1 cellular context compared by ENCODE assay signal in genomic region chr15:52179278-52180195, GRCh38.
TF ChIP-seq lines count a peak whose summit lies in the region.

No MANE protein-coding gene starts in this region.

TF ChIP-seq in K562, 482 proteins besides CTCF, POLR2A, EP300 and RAD21 (continued from another document and continues in another):
- TF ChIP-seq, protein P1, sequence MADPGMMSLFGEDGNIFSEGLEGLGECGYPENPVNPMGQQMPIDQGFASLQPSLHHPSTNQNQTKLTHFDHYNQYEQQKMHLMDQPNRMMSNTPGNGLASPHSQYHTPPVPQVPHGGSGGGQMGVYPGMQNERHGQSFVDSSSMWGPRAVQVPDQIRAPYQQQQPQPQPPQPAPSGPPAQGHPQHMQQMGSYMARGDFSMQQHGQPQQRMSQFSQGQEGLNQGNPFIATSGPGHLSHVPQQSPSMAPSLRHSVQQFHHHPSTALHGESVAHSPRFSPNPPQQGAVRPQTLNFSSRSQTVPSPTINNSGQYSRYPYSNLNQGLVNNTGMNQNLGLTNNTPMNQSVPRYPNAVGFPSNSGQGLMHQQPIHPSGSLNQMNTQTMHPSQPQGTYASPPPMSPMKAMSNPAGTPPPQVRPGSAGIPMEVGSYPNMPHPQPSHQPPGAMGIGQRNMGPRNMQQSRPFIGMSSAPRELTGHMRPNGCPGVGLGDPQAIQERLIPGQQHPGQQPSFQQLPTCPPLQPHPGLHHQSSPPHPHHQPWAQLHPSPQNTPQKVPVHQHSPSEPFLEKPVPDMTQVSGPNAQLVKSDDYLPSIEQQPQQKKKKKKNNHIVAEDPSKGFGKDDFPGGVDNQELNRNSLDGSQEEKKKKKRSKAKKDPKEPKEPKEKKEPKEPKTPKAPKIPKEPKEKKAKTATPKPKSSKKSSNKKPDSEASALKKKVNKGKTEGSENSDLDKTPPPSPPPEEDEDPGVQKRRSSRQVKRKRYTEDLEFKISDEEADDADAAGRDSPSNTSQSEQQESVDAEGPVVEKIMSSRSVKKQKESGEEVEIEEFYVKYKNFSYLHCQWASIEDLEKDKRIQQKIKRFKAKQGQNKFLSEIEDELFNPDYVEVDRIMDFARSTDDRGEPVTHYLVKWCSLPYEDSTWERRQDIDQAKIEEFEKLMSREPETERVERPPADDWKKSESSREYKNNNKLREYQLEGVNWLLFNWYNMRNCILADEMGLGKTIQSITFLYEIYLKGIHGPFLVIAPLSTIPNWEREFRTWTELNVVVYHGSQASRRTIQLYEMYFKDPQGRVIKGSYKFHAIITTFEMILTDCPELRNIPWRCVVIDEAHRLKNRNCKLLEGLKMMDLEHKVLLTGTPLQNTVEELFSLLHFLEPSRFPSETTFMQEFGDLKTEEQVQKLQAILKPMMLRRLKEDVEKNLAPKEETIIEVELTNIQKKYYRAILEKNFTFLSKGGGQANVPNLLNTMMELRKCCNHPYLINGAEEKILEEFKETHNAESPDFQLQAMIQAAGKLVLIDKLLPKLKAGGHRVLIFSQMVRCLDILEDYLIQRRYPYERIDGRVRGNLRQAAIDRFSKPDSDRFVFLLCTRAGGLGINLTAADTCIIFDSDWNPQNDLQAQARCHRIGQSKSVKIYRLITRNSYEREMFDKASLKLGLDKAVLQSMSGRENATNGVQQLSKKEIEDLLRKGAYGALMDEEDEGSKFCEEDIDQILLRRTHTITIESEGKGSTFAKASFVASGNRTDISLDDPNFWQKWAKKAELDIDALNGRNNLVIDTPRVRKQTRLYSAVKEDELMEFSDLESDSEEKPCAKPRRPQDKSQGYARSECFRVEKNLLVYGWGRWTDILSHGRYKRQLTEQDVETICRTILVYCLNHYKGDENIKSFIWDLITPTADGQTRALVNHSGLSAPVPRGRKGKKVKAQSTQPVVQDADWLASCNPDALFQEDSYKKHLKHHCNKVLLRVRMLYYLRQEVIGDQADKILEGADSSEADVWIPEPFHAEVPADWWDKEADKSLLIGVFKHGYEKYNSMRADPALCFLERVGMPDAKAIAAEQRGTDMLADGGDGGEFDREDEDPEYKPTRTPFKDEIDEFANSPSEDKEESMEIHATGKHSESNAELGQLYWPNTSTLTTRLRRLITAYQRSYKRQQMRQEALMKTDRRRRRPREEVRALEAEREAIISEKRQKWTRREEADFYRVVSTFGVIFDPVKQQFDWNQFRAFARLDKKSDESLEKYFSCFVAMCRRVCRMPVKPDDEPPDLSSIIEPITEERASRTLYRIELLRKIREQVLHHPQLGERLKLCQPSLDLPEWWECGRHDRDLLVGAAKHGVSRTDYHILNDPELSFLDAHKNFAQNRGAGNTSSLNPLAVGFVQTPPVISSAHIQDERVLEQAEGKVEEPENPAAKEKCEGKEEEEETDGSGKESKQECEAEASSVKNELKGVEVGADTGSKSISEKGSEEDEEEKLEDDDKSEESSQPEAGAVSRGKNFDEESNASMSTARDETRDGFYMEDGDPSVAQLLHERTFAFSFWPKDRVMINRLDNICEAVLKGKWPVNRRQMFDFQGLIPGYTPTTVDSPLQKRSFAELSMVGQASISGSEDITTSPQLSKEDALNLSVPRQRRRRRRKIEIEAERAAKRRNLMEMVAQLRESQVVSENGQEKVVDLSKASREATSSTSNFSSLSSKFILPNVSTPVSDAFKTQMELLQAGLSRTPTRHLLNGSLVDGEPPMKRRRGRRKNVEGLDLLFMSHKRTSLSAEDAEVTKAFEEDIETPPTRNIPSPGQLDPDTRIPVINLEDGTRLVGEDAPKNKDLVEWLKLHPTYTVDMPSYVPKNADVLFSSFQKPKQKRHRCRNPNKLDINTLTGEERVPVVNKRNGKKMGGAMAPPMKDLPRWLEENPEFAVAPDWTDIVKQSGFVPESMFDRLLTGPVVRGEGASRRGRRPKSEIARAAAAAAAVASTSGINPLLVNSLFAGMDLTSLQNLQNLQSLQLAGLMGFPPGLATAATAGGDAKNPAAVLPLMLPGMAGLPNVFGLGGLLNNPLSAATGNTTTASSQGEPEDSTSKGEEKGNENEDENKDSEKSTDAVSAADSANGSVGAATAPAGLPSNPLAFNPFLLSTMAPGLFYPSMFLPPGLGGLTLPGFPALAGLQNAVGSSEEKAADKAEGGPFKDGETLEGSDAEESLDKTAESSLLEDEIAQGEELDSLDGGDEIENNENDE (IDR thresholded peaks at IDR 0.05; ENCODE audit: low read depth, low read length) = no peak
- TF ChIP-seq, protein P2, sequence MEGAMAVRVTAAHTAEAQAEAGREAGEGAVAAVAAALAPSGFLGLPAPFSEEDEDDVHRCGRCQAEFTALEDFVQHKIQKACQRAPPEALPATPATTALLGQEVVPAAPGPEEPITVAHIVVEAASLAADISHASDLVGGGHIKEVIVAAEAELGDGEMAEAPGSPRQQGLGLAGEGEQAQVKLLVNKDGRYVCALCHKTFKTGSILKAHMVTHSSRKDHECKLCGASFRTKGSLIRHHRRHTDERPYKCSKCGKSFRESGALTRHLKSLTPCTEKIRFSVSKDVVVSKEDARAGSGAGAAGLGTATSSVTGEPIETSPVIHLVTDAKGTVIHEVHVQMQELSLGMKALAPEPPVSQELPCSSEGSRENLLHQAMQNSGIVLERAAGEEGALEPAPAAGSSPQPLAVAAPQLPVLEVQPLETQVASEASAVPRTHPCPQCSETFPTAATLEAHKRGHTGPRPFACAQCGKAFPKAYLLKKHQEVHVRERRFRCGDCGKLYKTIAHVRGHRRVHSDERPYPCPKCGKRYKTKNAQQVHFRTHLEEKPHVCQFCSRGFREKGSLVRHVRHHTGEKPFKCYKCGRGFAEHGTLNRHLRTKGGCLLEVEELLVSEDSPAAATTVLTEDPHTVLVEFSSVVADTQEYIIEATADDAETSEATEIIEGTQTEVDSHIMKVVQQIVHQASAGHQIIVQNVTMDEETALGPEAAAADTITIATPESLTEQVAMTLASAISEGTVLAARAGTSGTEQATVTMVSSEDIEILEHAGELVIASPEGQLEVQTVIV (CRISPR knock-in tag; IDR thresholded peaks at IDR 0.05; ENCODE audit: borderline replicate concordance) = no peak
- peak; percentile 30 for TF ChIP-seq POLR2G (IDR thresholded peaks at IDR 0.05; ENCODE audit: low read depth, low read length)
- TF ChIP-seq POU5F1 (IDR thresholded peaks at IDR 0.05; ENCODE audit: borderline replicate concordance, low read depth, low read length, partially characterized antibody) = no peak
- TF ChIP-seq ZNF830 (CRISPR knock-in tag; IDR thresholded peaks at IDR 0.05) = no peak
- TF ChIP-seq MAZ (CRISPR knock-in tag; conservative IDR thresholded peaks at IDR 0.05 in 1 of 2, IDR thresholded peaks at IDR 0.05 in 1 of 2) = peak in 1 of 2 experiments; percentile 57; a peak in 3 of 4 replicates
- TF ChIP-seq ZSCAN29 (IDR thresholded peaks at IDR 0.05) = peak; percentile 62; the same call in 1 of the 2 replicates
- TF ChIP-seq NFATC3 (IDR thresholded peaks at IDR 0.05) = no peak
- TF ChIP-seq TGIF2 (CRISPR knock-in tag; IDR thresholded peaks at IDR 0.05) = no peak
- TF ChIP-seq CBX3 (IDR thresholded peaks at IDR 0.05; ENCODE audit: borderline replicate concordance in 1 of 2, low read length in 2 of 2) = no peak
- TF ChIP-seq ARID4B (CRISPR knock-in tag; IDR thresholded peaks at IDR 0.05) = 0 out of 2 replicates have a peak, but pooled peaks have one; percentile 35
- no peak for TF ChIP-seq E2F8 (IDR thresholded peaks at IDR 0.05; ENCODE audit: low read depth, partially characterized antibody)
- no peak for TF ChIP-seq ZNF592 (IDR thresholded peaks at IDR 0.05)
- TF ChIP-seq SREBF2 (CRISPR knock-in tag; IDR thresholded peaks at IDR 0.05) = no peak
- peak; percentile 27 for TF ChIP-seq KDM5B (IDR thresholded peaks at IDR 0.05; ENCODE audit: insufficient replicate concordance, low read depth, low read length)
- TF ChIP-seq, protein P3, sequence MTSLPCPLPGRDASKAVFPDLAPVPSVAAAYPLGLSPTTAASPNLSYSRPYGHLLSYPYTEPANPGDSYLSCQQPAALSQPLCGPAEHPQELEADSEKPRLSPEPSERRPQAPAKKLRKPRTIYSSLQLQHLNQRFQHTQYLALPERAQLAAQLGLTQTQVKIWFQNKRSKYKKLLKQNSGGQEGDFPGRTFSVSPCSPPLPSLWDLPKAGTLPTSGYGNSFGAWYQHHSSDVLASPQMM (CRISPR knock-in tag; IDR thresholded peaks at IDR 0.05) = no peak
- peak; percentile 69 for TF ChIP-seq RBBP5 (IDR thresholded peaks at IDR 0.05; ENCODE audit: borderline replicate concordance, insufficient read depth, low read length, poor library complexity, severe bottlenecking)
- TF ChIP-seq ZNF785 (CRISPR knock-in tag; IDR thresholded peaks at IDR 0.05) = no peak
- TF ChIP-seq ELK3 (CRISPR knock-in tag; IDR thresholded peaks at IDR 0.05) = no peak
- no peak for TF ChIP-seq ERF (CRISPR knock-in tag; IDR thresholded peaks at IDR 0.05)
- peak; percentile 41; the same call in 1 of the 2 replicates for TF ChIP-seq ATF7 (IDR thresholded peaks at IDR 0.05)
